In the genomic region with DNA sequence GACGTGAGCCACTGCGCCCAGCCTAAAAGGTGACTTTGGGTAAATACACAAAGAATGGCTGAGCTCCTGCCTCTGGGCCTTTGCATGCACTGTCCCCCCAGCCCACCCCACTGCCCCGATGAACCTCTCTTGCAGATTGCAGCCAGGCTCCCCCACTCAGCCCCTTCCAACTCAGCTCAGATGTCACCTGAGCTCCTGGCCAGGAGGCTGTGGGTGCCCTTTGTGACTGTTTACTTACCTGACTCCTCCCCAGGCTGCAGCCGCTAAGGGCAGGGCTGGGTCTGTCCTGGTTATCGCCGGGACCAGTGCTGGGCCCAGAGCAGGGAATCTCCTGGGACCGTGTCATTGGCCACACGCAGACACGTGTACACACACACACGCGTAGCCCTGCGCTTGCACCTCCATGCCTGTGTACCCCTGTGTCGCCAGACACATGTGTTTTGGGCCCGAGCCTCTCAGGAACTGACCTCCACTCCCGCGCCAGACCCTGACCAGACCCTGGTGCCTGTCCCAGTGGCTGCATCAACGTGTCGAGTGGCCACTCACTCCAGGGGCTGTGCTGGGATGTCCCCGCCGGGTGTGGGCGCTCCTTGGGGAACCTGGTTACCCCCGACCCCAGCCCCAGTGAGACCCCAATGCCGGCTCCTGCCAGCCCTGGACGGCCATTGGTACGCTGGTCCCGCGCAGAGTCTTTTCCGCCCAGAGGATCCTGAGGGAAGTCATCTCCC, we compare ENCODE assay signal across 1 cellular context.
TF ChIP-seq lines count a peak whose summit lies in the region.

No MANE protein-coding gene starts in this region.

TF ChIP-seq in HepG2, 621 proteins besides CTCF, POLR2A, EP300 and RAD21 (continued from another document):
- TF ChIP-seq KIAA2018 (CRISPR knock-in tag; IDR thresholded peaks at IDR 0.05; ENCODE audit: borderline replicate concordance) (no peak), ZNF142 (CRISPR knock-in tag; IDR thresholded peaks at IDR 0.05) (0 out of 2 replicates have a peak, but pooled peaks have one; percentile 42), NR1H2 (CRISPR knock-in tag; IDR thresholded peaks at IDR 0.05; ENCODE audit: borderline replicate concordance, low read depth) (no peak), GFI1 (CRISPR knock-in tag; IDR thresholded peaks at IDR 0.05; ENCODE audit: borderline replicate concordance) (no peak), HMG20B (CRISPR knock-in tag; conservative IDR thresholded peaks at IDR 0.05) (no peak), ZUFSP (CRISPR knock-in tag; IDR thresholded peaks at IDR 0.05; ENCODE audit: borderline replicate concordance) (no peak), FOXP4 (CRISPR knock-in tag; IDR thresholded peaks at IDR 0.05) (peak; percentile 49; the same call in 1 of the 2 replicates), IKZF4 (CRISPR knock-in tag; IDR thresholded peaks at IDR 0.05; ENCODE audit: borderline replicate concordance, low read depth, not compliant biosample characterization) (no peak), ZNF331 (CRISPR knock-in tag; IDR thresholded peaks at IDR 0.05) (0 out of 2 replicates have a peak, but pooled peaks have one; percentile 27), PAXIP1 (CRISPR knock-in tag; conservative IDR thresholded peaks at IDR 0.05) (peak; percentile 75)
